ENCODE assay signal across 1 cellular context in the genomic region with DNA sequence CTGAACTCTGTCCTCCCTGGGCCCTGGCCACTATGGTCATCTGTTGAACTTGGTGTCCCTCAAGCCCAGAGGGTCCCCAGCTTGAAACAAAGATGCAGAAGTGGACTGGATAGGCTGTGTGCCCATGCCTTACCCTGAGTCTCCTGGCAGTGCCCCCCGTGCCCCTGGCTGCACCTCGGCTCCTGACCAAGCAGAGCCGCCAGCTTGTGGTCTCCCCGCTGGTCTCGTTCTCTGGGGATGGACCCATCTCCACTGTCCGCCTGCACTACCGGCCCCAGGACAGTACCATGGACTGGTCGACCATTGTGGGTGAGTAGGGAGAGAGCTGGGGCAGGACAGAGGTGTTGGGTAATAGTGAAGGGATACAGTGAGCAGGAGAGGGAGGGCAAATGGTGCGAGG.
TF ChIP-seq lines count a peak whose summit lies in the region.

No MANE protein-coding gene starts in this region.

TF ChIP-seq in H1, 55 proteins besides CTCF, POLR2A, EP300 and RAD21:
- TF ChIP-seq CBX5 (IDR thresholded peaks at IDR 0.05; ENCODE audit: low read depth, low read length) (no peak), CEBPB (IDR thresholded peaks at IDR 0.05; ENCODE audit: low read depth, low read length) (no peak), JUN (IDR thresholded peaks at IDR 0.05; ENCODE audit: low read depth, low read length) (no peak), TBP (IDR thresholded peaks at IDR 0.05; ENCODE audit: low read depth, low read length) (no peak), SIX5 (IDR thresholded peaks at IDR 0.05; ENCODE audit: low read depth, low read length) (no peak), POLR2AphosphoS5 (IDR thresholded peaks at IDR 0.05; ENCODE audit: low read depth, low read length) (no peak), RFX5 (IDR thresholded peaks at IDR 0.05; ENCODE audit: borderline replicate concordance, low read depth, low read length) (no peak), HDAC2 (IDR thresholded peaks at IDR 0.05; ENCODE audit: borderline replicate concordance in 1 of 2, low read depth in 2 of 2, low read length in 2 of 2) (no peak), SAP30 (IDR thresholded peaks at IDR 0.05; ENCODE audit: insufficient read depth, insufficient replicate concordance, low read length) (no peak)
- TF ChIP-seq, protein P1, sequence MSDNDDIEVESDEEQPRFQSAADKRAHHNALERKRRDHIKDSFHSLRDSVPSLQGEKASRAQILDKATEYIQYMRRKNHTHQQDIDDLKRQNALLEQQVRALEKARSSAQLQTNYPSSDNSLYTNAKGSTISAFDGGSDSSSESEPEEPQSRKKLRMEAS (IDR thresholded peaks at IDR 0.05) = no peak
